In the genomic region with DNA sequence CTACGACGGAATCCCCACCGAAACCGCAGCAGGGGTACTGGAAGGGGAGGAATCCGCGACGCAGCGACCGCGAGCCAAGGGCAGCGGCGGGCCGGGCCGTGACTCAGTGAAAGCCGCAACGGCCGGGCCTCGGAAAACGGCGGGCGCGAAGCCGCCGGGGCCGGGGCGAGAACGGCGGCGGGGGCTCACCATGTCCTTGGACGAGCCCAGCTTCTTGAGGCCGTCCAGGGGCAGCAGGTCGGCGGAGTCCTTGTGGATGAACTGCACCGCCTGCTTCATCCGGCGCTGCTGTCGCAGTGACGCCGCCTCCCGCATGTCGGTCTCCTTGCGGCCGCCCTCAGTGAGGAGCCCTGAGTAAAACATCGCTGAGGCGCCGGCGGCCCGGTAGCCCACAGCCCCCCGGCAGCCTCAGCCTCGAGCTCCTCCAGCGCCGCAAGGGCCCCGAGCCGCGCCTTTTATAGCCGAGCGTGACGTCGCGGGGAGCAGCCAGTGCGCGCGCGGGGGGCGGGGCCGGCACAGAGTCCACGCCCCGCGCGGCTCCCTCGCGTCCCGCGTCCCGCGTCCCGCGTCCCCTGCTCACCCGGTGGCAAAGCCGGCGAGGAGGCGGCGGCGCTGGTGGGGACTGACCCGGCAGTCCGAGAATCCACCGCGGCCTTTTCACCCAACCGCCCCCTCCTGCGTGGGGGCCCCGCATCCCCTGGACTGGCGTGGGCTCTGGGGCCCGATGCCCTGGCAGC, we compare ENCODE assay signal across 8 cellular contexts. TPM values are rescaled to one million over a fixed set of nuclear protein-coding genes. Genes with fewer than 3 reads are reported as not detected.
DNase-seq lines count a peak whose midpoint lies in the region; ATAC-seq lines count a peak whose summit lies in the region.

A gene (minus strand): TSS at position 429 of the 737 bp plus-strand sequence. CDS start 66 bp downstream, at position 363.

- H3K9me3 ChIP-seq in SK-N-MC (ENCODE audit: low read depth, low read length): no peaks in the 10 kb centered on the region
- H3K9me3 ChIP-seq in subcutaneous abdominal adipose tissue (ENCODE audit: control insufficient read depth in 5 of 5, low read length in 5 of 5): no peaks in the 10 kb centered on the region

- no peak within 1 kb of the TSS for H3K27ac ChIP-seq in SK-N-MC
- H3K27ac ChIP-seq in subcutaneous abdominal adipose tissue (ENCODE audit: low read depth, low read length): no peak within 1 kb of the TSS

- H3K36me3 ChIP-seq in SK-N-MC (ENCODE audit: insufficient read depth, low read length) (no peaks in the 10 kb centered on the region), subcutaneous abdominal adipose tissue (ENCODE audit: control insufficient read depth in 5 of 5, insufficient read depth in 5 of 5, low read length in 5 of 5) (no peaks in the 10 kb centered on the region)

- H3K4me1 ChIP-seq in subcutaneous abdominal adipose tissue (ENCODE audit: control insufficient read depth in 5 of 5, insufficient read depth in 5 of 5, low read length in 5 of 5): peaks cover 0 to 19% (median 18%) of the 10 kb centered on the region in 5 donors

- peak; percentile 82 for DNase-seq in Daoy (ENCODE audit: low read depth)
- DNase-seq in HPDE6-E6E7 (ENCODE audit: extremely low spot score): peak; percentile 38
- no peak for DNase-seq in SK-N-MC (ENCODE audit: low read depth, low spot score)
- DNase-seq in activated naive CD4-positive, alpha-beta T cell treated with anti-CD3 and anti-CD28 coated beads, Interleukin-2, amount 50 U/mL, for 16 hours: peak; percentile 75
- DNase-seq in glomerular visceral epithelial cell (ENCODE audit: extremely low spot score): peak; percentile 83
- peak; percentile 51 for DNase-seq in occipital lobe (lab: John Stamatoyannopoulos, UW)

- H3K4me3 ChIP-seq in SK-N-MC: peak within 1 kb of the TSS; percentile 78
- peak within 1 kb of the TSS; percentile 56 to 67 (median 60) for H3K4me3 ChIP-seq in subcutaneous abdominal adipose tissue (ENCODE audit: low read depth in 1 of 5, low read length in 5 of 5)

- H3K27me3 ChIP-seq in subcutaneous abdominal adipose tissue (ENCODE audit: control insufficient read depth in 5 of 5, insufficient read depth in 4 of 5, low read length in 5 of 5): peaks cover 3 to 10% (median 7%) of the 10 kb centered on the region in 5 donors

- ATAC-seq in GM21717 (IDR thresholded peaks at IDR 0.05; ENCODE audit: unreplicated experiment): no peak

- H3K9ac ChIP-seq in SK-N-MC (ENCODE audit: insufficient read length) (peak within 1 kb of the TSS; percentile 22), subcutaneous abdominal adipose tissue (ENCODE audit: low read length in 5 of 5) (peak within 1 kb of the TSS in 4 of 5 donors; percentile 18 to 62 (median 52))

RNA-seq across cellular contexts. Expression of the gene that starts here (rescaled TPM):
- total RNA-seq in Daoy (2014; rRNA removed; shearing (Covaris generic)): 27.4 and 34.8 TPM in 2 replicates
- 17.9 TPM for total RNA-seq in occipital lobe
